Comparison of ENCODE assay signal across 8 cellular contexts in the genomic region with DNA sequence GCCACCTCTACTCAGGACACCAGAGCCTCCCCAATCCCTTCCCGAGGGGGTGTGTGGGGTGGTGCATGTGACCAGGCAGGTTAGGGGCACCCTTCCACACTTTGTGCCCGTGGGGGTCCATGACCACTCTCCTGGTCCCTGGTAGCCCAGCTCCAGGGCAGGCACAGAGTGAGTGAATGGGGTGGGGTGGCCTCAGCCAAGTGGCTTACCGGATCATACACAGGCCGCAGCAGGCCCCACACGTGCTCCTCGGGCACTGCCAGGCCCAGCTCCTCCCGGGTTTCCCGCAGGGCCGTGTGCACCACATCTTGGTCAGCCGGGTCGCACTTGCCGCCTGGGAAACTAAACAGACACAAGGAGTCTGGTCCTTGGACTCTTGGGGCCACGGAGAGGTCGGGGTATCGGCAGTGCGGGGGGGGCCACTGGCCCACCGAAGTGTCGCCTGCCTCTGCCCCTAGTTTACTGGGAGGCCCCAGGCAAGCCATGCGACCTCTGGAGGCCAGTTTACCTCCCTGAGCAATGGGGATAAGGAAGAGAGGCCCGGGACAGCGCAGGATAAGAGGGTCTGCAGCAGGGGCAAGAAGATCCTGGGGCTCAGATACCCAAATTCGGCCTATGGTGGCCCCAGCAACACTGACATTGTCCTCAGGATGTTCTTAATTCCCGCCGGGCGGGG. TPM values are rescaled to one million over a fixed set of nuclear protein-coding genes. Genes with fewer than 3 reads are reported as not detected.
A peak's percentile ranks its signal among the peaks of the same experiment; 100 is the strongest.
DNase-seq lines count a peak whose midpoint lies in the region; ATAC-seq, FAIRE-seq and TF ChIP-seq lines count a peak whose summit lies in the region.

No MANE protein-coding gene starts in this region.

- peaks cover 6% of the 10 kb centered on the region; the same call in 1 of the 2 replicates for H3K36me3 ChIP-seq in DOHH2 (ENCODE audit: control insufficient read depth, low read length)
- no peaks in the 10 kb centered on the region for H3K36me3 ChIP-seq in esophagus muscularis mucosa
- H3K36me3 ChIP-seq in pancreas = no peaks in the 10 kb centered on the region

- no peak for TF ChIP-seq POLR2A in esophagus muscularis mucosa (IDR thresholded peaks at IDR 0.05; ENCODE audit: low read depth)

- H3K27ac ChIP-seq in DOHH2 (ENCODE audit: low read depth, low read length) = no peak overlapping the region
- peak overlapping the region; percentile 88 for H3K27ac ChIP-seq in RWPE1
- H3K27ac ChIP-seq in esophagus muscularis mucosa (replicated peaks in 1 of 4) = peak overlapping the region; percentile 95 to 97 (median 96)
- H3K27ac ChIP-seq in pancreas = peak overlapping the region in 3 of 4 donors; percentile 84 to 89 (median 87)

- H3K9me3 ChIP-seq in DOHH2 (ENCODE audit: control insufficient read depth, insufficient read depth, low read length) = no peaks in the 10 kb centered on the region
- no peaks in the 10 kb centered on the region for H3K9me3 ChIP-seq in esophagus muscularis mucosa
- no peaks in the 10 kb centered on the region for H3K9me3 ChIP-seq in pancreas

- peak overlapping the region; percentile 86 for H3K4me3 ChIP-seq in DOHH2 (ENCODE audit: low read length)
- peak overlapping the region; percentile 74 to 94 (median 76) for H3K4me3 ChIP-seq in esophagus muscularis mucosa
- H3K4me3 ChIP-seq in pancreas = peak overlapping the region; percentile 32 to 73 (median 54)

- no peak for ATAC-seq in pancreas
- no peak for ATAC-seq in GM19328 (IDR thresholded peaks at IDR 0.05; ENCODE audit: unreplicated experiment)

- peak; percentile 95 for TF ChIP-seq CTCF in DOHH2 (IDR thresholded peaks at IDR 0.05; ENCODE audit: low read depth, low read length, poor library complexity, severe bottlenecking)
- TF ChIP-seq CTCF in RWPE1 (conservative IDR thresholded peaks at IDR 0.05; ENCODE audit: low read depth) = no peak
- TF ChIP-seq CTCF in esophagus muscularis mucosa (IDR thresholded peaks at IDR 0.05) = no peak
- TF ChIP-seq CTCF in pancreas (IDR thresholded peaks at IDR 0.05) = no peak

- H3F3A ChIP-seq in DOHH2 (ENCODE audit: control insufficient read depth, insufficient read depth) = peaks cover 3% of the 10 kb centered on the region; the same call in 1 of the 2 replicates

- H3K9me2 ChIP-seq in DOHH2 (replicated peaks; ENCODE audit: control insufficient read depth, low read length) = no peaks in the 10 kb centered on the region

- H3K79me2 ChIP-seq in DOHH2 (ENCODE audit: control insufficient read depth, low read length) = no peaks in the 10 kb centered on the region; the same call in none of the 2 replicates

- FAIRE-seq in pancreas (lab: Jason Lieb, UNC) = no peak

- no peak for TF ChIP-seq EP300 in esophagus muscularis mucosa (IDR thresholded peaks at IDR 0.05)

- POLR2A ChIA-PET in RWPE1 (lab: Yijun Ruan, JAX; ENCODE audit: low non-redundant PET) = interaction anchor here (0.8 to 1.5 kb wide), 2 partner anchors 44 to 382 kb away, joined by 3 to 5 read pairs; no protein-coding TSS in a partner anchor

- peak overlapping the region; percentile 88 for H3K4me2 ChIP-seq in DOHH2 (ENCODE audit: low read length)

- H4K20me1 ChIP-seq in DOHH2 (ENCODE audit: control insufficient read depth, insufficient read depth, low read depth, low read length) = no peaks in the 10 kb centered on the region

- CTCF ChIA-PET in RWPE1 (lab: Yijun Ruan, JAX) = interaction anchor here (0.6 to 3.3 kb wide), 16 partner anchors 11 to 608 kb away, joined by 3 to 15 read pairs (median 5); a partner anchor contains a TSS

- H3K27me3 ChIP-seq in DOHH2 (ENCODE audit: control insufficient read depth, low read length) (no peaks in the 10 kb centered on the region), esophagus muscularis mucosa (no peaks in the 10 kb centered on the region), pancreas (no peaks in the 10 kb centered on the region)

- 32% methylated on average over 3 of the region's 25 CpGs for WGBS in esophagus muscularis mucosa
- WGBS in pancreas, 2 donors = 29 to 34% methylated on average over 25 of the region's 25 CpGs

- DNase-seq in RWPE1 (ENCODE audit: low spot score) = no peak
- DNase-seq in esophagus muscularis mucosa (ENCODE audit: extremely low spot score) = no peak
- DNase-seq in pancreas = peak in 4 of 6 donors; percentile 26 to 79 (median 52)
- no peak for DNase-seq in LoVo (ENCODE audit: low spot score)
- DNase-seq in Ammon's horn (ENCODE audit: low spot score) = no peak
- no peak for DNase-seq in GDM1 (lab: John Stamatoyannopoulos, UW)

- peaks cover 26% of the 10 kb centered on the region for H3K4me1 ChIP-seq in DOHH2 (ENCODE audit: control insufficient read depth, low read length)
- peaks cover 11 to 29% (median 22%) of the 10 kb centered on the region in 4 donors for H3K4me1 ChIP-seq in esophagus muscularis mucosa
- peaks cover 11 to 23% (median 23%) of the 10 kb centered on the region in 3 donors for H3K4me1 ChIP-seq in pancreas

- intact Hi-C loops in esophagus muscularis mucosa (cut with DNase I) = loop anchor here (2.0 kb wide), 1 partner anchor 30 kb away; no protein-coding TSS in a partner anchor
- intact Hi-C loops in pancreas (cut with DNase I) = loop anchor here in 1 of 3 donors (5.0 kb wide), 1 partner anchor 33 kb away; no protein-coding TSS in a partner anchor

RNA-seq across cellular contexts. Expression of a gene that starts 0.9 kb away (rescaled TPM):
- total RNA-seq in esophagus muscularis mucosa (1 to 10 TPM; 1.9 to 4.8 (median 3.5) TPM), pancreas (1 to 10 TPM; 4.3 to 7.3 (median 5.8) TPM)
- polyA plus RNA-seq in pancreas = 10 to 100 TPM in 1 of 2 donors, 1 to 10 TPM in 1; 6.4 to 11.0 TPM

RNA-seq across cellular contexts. Expression of a gene that starts 10.7 kb away (rescaled TPM):
- not detected for total RNA-seq in esophagus muscularis mucosa
- under 1 TPM in 3 of 6 donors, not detected in 3; 0.09 to 0.37 (median 0.24) TPM for total RNA-seq in pancreas
- under 1 TPM in 1 of 2 donors, not detected in 1; 0.28 TPM for polyA plus RNA-seq in pancreas

RNA-seq across cellular contexts. Expression of a gene that starts 21.7 kb away (rescaled TPM):
- total RNA-seq in esophagus muscularis mucosa (not detected), pancreas (10 to 100 TPM in 1 of 6 donors, 1 to 10 TPM in 5; 5.2 to 14.1 (median 6.9) TPM)
- polyA plus RNA-seq in pancreas = 10 to 100 TPM; 16.5 to 17.9 TPM

RNA-seq across cellular contexts. Expression of a gene that starts 22.1 kb away (rescaled TPM):
- total RNA-seq in esophagus muscularis mucosa = 100 to 1,000 TPM; 196 to 252 (median 212) TPM
- total RNA-seq in pancreas = 100 to 1,000 TPM in 4 of 6 donors, 10 to 100 TPM in 2; 82.5 to 126 (median 109) TPM
- polyA plus RNA-seq in pancreas = 100 to 1,000 TPM; 206 to 281 TPM

RNA-seq across cellular contexts. Expression of a gene that starts 45.2 kb away (rescaled TPM):
- 100 to 1,000 TPM; 469 to 810 (median 596) TPM for total RNA-seq in esophagus muscularis mucosa
- 100 to 1,000 TPM; 169 to 350 (median 205) TPM for total RNA-seq in pancreas
- polyA plus RNA-seq in pancreas = 100 to 1,000 TPM; 310 to 315 TPM

Comparison
In these comparisons a context has a peak if more than half of its experiments do, and no peak if none do; other contexts are left out.
1. DNase-seq: peak in pancreas (4 of 6); none in RWPE1 (single experiment), esophagus muscularis mucosa (single experiment), LoVo (single experiment), Ammon's horn (single experiment) and GDM1 (single experiment).
2. RNA of a gene that starts 21.7 kb away (total RNA-seq): 5.2 to 14.1 TPM in pancreas; not detected in esophagus muscularis mucosa; every median in the first group is over 4 times any median in the second.
3. Peak in every context shown above with its lines, with median percentiles within 50 percentile points of each other: H3K4me3 ChIP-seq.